1 cellular context compared by ENCODE assay signal in genomic region chr17:78184868-78185267, GRCh38.
TF ChIP-seq lines count a peak whose summit lies in the region.

No MANE protein-coding gene starts in this region.

TF ChIP-seq in HCT116, 20 proteins besides CTCF, POLR2A, EP300 and RAD21 (continued from another document):
- no peak for TF ChIP-seq YY1 (IDR thresholded peaks at IDR 0.05; ENCODE audit: extremely low read depth, insufficient replicate concordance, low read depth, low read length)
- TF ChIP-seq CEBPB (IDR thresholded peaks at IDR 0.05; ENCODE audit: low read depth) = no peak
- no peak for TF ChIP-seq POLR2AphosphoS5 (IDR thresholded peaks at IDR 0.05; ENCODE audit: low read depth, low read length)
- no peak for TF ChIP-seq SIN3A (IDR thresholded peaks at IDR 0.05; ENCODE audit: low read depth)
- TF ChIP-seq ELF1 (IDR thresholded peaks at IDR 0.05; ENCODE audit: borderline replicate concordance, low read depth) = no peak
- no peak for TF ChIP-seq EZH2phosphoT487 (IDR thresholded peaks at IDR 0.05; ENCODE audit: borderline replicate concordance)
- no peak for TF ChIP-seq CBX3 (IDR thresholded peaks at IDR 0.05; ENCODE audit: low read depth)
- no peak for TF ChIP-seq SP1 (IDR thresholded peaks at IDR 0.05; ENCODE audit: low read depth)
- TF ChIP-seq FOSL1 (IDR thresholded peaks at IDR 0.05; ENCODE audit: low read depth) = no peak
- TF ChIP-seq EGR1 (IDR thresholded peaks at IDR 0.05; ENCODE audit: low read depth) = no peak
- TF ChIP-seq EZH2 (IDR thresholded peaks at IDR 0.05) = no peak
